14 cellular contexts compared by ENCODE assay signal in the genomic region with DNA sequence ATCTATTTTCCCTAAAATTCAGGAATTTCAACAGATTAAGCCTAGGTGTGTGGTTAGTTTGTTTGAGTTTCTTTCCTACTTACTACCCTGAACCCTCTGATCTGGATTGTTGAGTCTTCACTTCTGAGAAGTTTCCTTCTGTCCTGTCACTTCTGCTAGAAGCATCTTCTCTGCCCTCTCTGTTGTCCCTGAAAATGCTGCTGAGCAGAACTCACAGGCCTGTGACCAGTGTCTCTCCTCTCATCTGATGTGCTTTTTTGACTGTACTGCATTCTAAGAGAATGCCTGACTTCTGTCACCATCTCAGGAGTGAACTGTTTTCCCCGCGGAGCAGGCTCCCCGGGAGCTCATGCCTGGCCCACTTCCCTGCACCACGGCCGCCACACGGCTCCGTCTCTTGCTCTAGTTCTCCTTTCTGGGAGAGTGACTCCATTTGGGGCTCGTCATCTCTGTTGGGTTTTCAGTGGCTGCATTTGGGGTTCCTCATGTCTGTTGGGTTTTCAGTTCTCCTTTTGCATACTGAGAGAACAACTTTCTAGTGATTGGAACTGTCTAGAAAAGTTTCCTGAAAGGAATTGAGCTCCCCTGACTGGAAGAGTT.
DNase-seq lines count a peak whose midpoint lies in the region; ATAC-seq, FAIRE-seq and TF ChIP-seq lines count a peak whose summit lies in the region.
"Had no signal": no experiment of that assay in that cellular context is flagged by ENCODE, and none has a peak within 500 bp of the region (broad histone marks: within the 10 kb centered on the region; RNA-seq: fewer than 3 reads in every experiment).

No MANE protein-coding gene starts in this region.

- no peaks in the 10 kb centered on the region for H3K9me3 Mint-ChIP-seq in astrocyte (ENCODE audit: unreplicated experiment)

- H2AFZ ChIP-seq in Karpas-422 (ENCODE audit: low read length) (no peak overlapping the region), astrocyte (ENCODE audit: low read depth, low read length) (no peak overlapping the region)

- H3K27ac ChIP-seq in Karpas-422 (ENCODE audit: low read length) (no peak overlapping the region), astrocyte (ENCODE audit: low read depth, low read length) (no peak overlapping the region)
- H3K27ac ChIP-seq: BLaER1 had no signal

- no peaks in the 10 kb centered on the region for H3K9me2 ChIP-seq in Karpas-422 (replicated peaks; ENCODE audit: insufficient read depth, low read length)

- H3K27me3 ChIP-seq in Karpas-422 (ENCODE audit: low read length) (0 out of 2 replicates have a peak, but pooled peaks cover 3% of the 10 kb centered on the region), astrocyte (ENCODE audit: insufficient read depth, low read length) (no peaks in the 10 kb centered on the region)
- H3K27me3 ChIP-seq: BLaER1 had no signal

- H3K4me3 ChIP-seq in Karpas-422 (ENCODE audit: low read length) (no peak overlapping the region), astrocyte (ENCODE audit: insufficient read depth, low read depth, low read length) (no peak overlapping the region)
- H3K4me3 ChIP-seq: BLaER1, thoracic aorta had no signal

- no peaks in the 10 kb centered on the region for H3K9me3 ChIP-seq in Karpas-422 (ENCODE audit: low read length)
- H3K9me3 ChIP-seq in astrocyte (ENCODE audit: insufficient read depth, low read depth, low read length): no peaks in the 10 kb centered on the region
- H3K9me3 ChIP-seq: thoracic aorta had no signal

- peak; percentile 25 for DNase-seq in GDM1 (lab: John Stamatoyannopoulos, UW)
- peak; percentile 55 for DNase-seq in Karpas-422
- no peak for DNase-seq in astrocyte (ENCODE audit: low read depth)
- DNase-seq in pons (ENCODE audit: low spot score): peak; percentile 72
- DNase-seq: activated CD4-positive, CD25-positive, alpha-beta regulatory T cell treated with anti-CD3 and anti-CD28 coated beads, Interleukin-2, amount 50 U/mL, for 72 hours; activated T-cell treated with anti-CD3 and anti-CD28 coated beads for 4 hours; NCI-H1105 had no signal

- H3K4me3 Mint-ChIP-seq in astrocyte (ENCODE audit: unreplicated experiment): no peak overlapping the region

- H3K36me3 ChIP-seq in Karpas-422 (ENCODE audit: insufficient read depth, low read length) (no peaks in the 10 kb centered on the region), astrocyte (ENCODE audit: insufficient read depth, low read length) (peaks cover 1% of the 10 kb centered on the region)

- H3K4me2 ChIP-seq in Karpas-422 (ENCODE audit: low read depth, low read length, poor library complexity, severe bottlenecking): no peak overlapping the region
- peak overlapping the region; percentile 76 for H3K4me2 ChIP-seq in astrocyte (ENCODE audit: low read length)
- H3K4me2 ChIP-seq: BLaER1 had no signal

- no peaks in the 10 kb centered on the region for H3K27me3 Mint-ChIP-seq in astrocyte (ENCODE audit: low read depth, unreplicated experiment)

- H3K4me1 ChIP-seq in Karpas-422 (ENCODE audit: low read length) (no peaks in the 10 kb centered on the region), astrocyte (ENCODE audit: insufficient read depth, low read length) (peaks cover 7% of the 10 kb centered on the region)
- H3K4me1 ChIP-seq: BLaER1 had no signal

- H4K20me1 ChIP-seq in Karpas-422 (ENCODE audit: insufficient read depth, low read depth, low read length) (no peaks in the 10 kb centered on the region; the same call in 1 of the 2 replicates), astrocyte (ENCODE audit: insufficient read depth, low read length) (no peaks in the 10 kb centered on the region)

- H3K27ac Mint-ChIP-seq in astrocyte (ENCODE audit: unreplicated experiment): no peak overlapping the region

- TF ChIP-seq CTCF in astrocyte (IDR thresholded peaks at IDR 0.05; ENCODE audit: insufficient read depth, low read depth, low read length): no peak

- FAIRE-seq in astrocyte (lab: Jason Lieb, UNC): no peak
- FAIRE-seq: islet of Langerhans had no signal

- H3K79me2 ChIP-seq in Karpas-422 (ENCODE audit: low read length): no peaks in the 10 kb centered on the region
- no peaks in the 10 kb centered on the region for H3K79me2 ChIP-seq in astrocyte (ENCODE audit: insufficient read depth, low read length)

- peaks cover 17% of the 10 kb centered on the region for H3K4me1 Mint-ChIP-seq in astrocyte (ENCODE audit: low read depth, unreplicated experiment)

- ATAC-seq in GM21825 (IDR thresholded peaks at IDR 0.05; ENCODE audit: unreplicated experiment): no peak
- no peak for ATAC-seq in HG02678 (IDR thresholded peaks at IDR 0.05; ENCODE audit: unreplicated experiment)
- ATAC-seq in HG02763 (IDR thresholded peaks at IDR 0.05; ENCODE audit: unreplicated experiment): no peak
- no peak for ATAC-seq in GM18520 (IDR thresholded peaks at IDR 0.05; ENCODE audit: unreplicated experiment)

- no peak overlapping the region for H3K9ac ChIP-seq in Karpas-422 (ENCODE audit: low read length)
- peak overlapping the region; percentile 47 for H3K9ac ChIP-seq in astrocyte (ENCODE audit: low read length)
- H3K9ac ChIP-seq: BLaER1 had no signal

- H3K36me3 Mint-ChIP-seq in astrocyte (ENCODE audit: low read depth, unreplicated experiment): peaks cover 16% of the 10 kb centered on the region
